Comparison of ENCODE assay signal across 20 cellular contexts in genomic region chr1:5738911-5739462, GRCh38.
"Had no signal": no experiment of that assay in that cellular context is flagged by ENCODE, and none has a peak within 500 bp of the region (broad histone marks: within the 10 kb centered on the region; RNA-seq: fewer than 3 reads in every experiment).

No MANE protein-coding gene starts in this region.

- H3K4me1 ChIP-seq: ascending aorta, body of pancreas had no signal

- H3K9me3 ChIP-seq: ascending aorta, body of pancreas had no signal

- ATAC-seq: activated naive CD8-positive, alpha-beta T cell treated with anti-CD3 and anti-CD28 coated beads, Interleukin-2, amount 50 U/mL, for 24 hours; body of pancreas; PC-3 had no signal

- H3K27me3 ChIP-seq: ascending aorta, body of pancreas had no signal

- DNase-seq: activated B cell treated with CpG ODN at 0.5 μM for 24 hours; activated CD4-positive, alpha-beta memory T cell treated with anti-CD3 and anti-CD28 coated beads for 36 hours; activated CD4-positive, alpha-beta T cell treated with anti-CD3 and anti-CD28 coated beads for 1 hour; activated CD4-positive, alpha-beta T cell treated with anti-CD3 and anti-CD28 coated beads, Interleukin-2, amount 10 ng/mL, durations not matched to agents 24 days and 14 days; activated effector memory CD4-positive, alpha-beta T cell treated with Interleukin-2 at 50 U/mL for 16 hours; activated naive CD4-positive, alpha-beta T cell; activated naive CD8-positive, alpha-beta T cell treated with anti-CD3 and anti-CD28 coated beads, Interleukin-2, amount 50 U/mL, for 24 hours; amniotic stem cell; body of pancreas; Kasumi-1; KBM-7; NCI-H1105 treated with DMSO at 0.1 percent for 48 hours; NCI-H1436 treated with DMSO at 0.1 percent for 48 hours; NCI-H187; NCI-H2081; NCI-H524; PC-3; SHP77 treated with DMSO at 0.1 percent for 48 hours; T-helper 9 cell had no signal

- H3K36me3 ChIP-seq: ascending aorta had no signal

- H3K27ac ChIP-seq: ascending aorta, body of pancreas had no signal

- H3K4me3 ChIP-seq: ascending aorta, body of pancreas had no signal
